ENCODE assay signal across 8 cellular contexts in the genomic region with DNA sequence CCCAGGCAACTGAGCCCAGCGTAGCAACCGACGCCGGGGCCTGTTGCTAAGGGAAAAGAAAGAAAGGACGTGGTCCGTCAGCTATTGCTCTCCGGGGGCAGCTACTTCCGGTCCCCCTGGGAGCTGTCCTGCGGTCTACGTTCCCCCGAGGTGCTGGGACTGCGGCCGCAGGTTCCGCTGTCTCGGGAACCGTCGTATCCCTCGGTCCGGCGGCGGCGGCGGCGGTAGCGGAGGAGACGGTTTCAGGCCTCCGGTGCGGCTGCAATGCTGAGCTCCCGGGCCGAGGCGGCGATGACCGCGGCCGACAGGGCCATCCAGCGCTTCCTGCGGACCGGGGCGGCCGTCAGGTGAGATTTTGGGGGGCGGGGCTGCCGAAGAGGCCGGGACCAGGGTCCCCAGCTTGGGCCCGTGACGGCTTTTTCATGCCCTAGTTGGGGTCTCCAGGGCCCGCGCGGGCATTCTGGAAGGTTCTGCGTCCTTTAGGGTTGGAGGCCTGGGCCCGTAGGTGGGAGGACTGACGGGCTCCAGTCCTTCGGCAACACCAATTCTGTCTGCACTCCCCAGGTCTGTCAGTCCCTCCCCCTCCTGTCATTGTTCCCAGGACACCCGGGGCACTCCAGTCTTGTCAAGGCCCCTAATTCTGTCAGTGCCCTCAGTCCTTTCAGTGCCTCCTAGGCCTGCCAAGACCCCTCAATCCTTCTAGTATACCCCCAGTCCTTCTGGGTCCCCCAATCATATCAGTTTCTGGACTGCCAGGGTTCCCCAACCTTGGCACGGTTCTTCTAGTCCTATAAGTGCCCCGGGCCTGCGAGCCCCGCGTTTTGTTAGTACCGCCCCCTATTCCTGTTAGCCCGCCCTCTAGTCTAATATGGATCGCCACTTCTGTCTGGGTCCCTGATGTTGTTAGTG. TPM values are rescaled to one million over a fixed set of nuclear protein-coding genes. Genes with fewer than 3 reads are reported as not detected.
A peak's percentile ranks its signal among the peaks of the same experiment; 100 is the strongest.
DNase-seq lines count a peak whose midpoint lies in the region; ATAC-seq and TF ChIP-seq lines count a peak whose summit lies in the region.

A gene with protein sequence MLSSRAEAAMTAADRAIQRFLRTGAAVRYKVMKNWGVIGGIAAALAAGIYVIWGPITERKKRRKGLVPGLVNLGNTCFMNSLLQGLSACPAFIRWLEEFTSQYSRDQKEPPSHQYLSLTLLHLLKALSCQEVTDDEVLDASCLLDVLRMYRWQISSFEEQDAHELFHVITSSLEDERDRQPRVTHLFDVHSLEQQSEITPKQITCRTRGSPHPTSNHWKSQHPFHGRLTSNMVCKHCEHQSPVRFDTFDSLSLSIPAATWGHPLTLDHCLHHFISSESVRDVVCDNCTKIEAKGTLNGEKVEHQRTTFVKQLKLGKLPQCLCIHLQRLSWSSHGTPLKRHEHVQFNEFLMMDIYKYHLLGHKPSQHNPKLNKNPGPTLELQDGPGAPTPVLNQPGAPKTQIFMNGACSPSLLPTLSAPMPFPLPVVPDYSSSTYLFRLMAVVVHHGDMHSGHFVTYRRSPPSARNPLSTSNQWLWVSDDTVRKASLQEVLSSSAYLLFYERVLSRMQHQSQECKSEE (plus strand): TSS at position 162 of the 909 bp plus-strand sequence. CDS start 103 bp downstream, at position 265.

- H4K20me1 ChIP-seq in IMR-90 (ENCODE audit: insufficient read depth, low read length) (no peaks in the 10 kb centered on the region), PC-3 (ENCODE audit: low read length) (no peaks in the 10 kb centered on the region)

- peak within 1 kb of the TSS; percentile 92 for H3K14ac ChIP-seq in IMR-90 (replicated peaks; ENCODE audit: low read depth, low read length)

- H4K5ac ChIP-seq in IMR-90 (ENCODE audit: low read depth, low read length): peak within 1 kb of the TSS; percentile 87

- peaks cover 5% of the 10 kb centered on the region for H3K9me1 ChIP-seq in IMR-90 (ENCODE audit: insufficient read depth, low read length)

- H2AK9ac ChIP-seq in IMR-90 (replicated peaks; ENCODE audit: low read depth, low read length, poor library complexity): peak within 1 kb of the TSS; percentile 70

- H2BK15ac ChIP-seq in IMR-90 (ENCODE audit: low read depth, low read length): no peak within 1 kb of the TSS

- peak within 1 kb of the TSS; percentile 45; the same call in 1 of the 2 replicates for H3K23ac ChIP-seq in IMR-90 (ENCODE audit: low read depth, low read length)

- peaks cover 11 to 15% of the 10 kb centered on the region in 2 experiments; a peak in 3 of 4 replicates for H3K79me1 ChIP-seq in IMR-90 (ENCODE audit: low read depth in 1 of 2, low read length in 2 of 2)

- H3K27ac ChIP-seq in IMR-90 (ENCODE audit: insufficient read depth, low read length) (peak within 1 kb of the TSS; percentile 47), PC-3 (ENCODE audit: low read length) (no peak within 1 kb of the TSS), esophagus squamous epithelium (peak within 1 kb of the TSS; percentile 85 to 93 (median 90))

- no peaks in the 10 kb centered on the region for H3K9me2 ChIP-seq in PC-3 (replicated peaks; ENCODE audit: low read length)

- no peak for TF ChIP-seq CTCF in IMR-90 (conservative IDR thresholded peaks at IDR 0.05; ENCODE audit: low read depth, low read length)
- no peak for TF ChIP-seq CTCF in PC-3 (conservative IDR thresholded peaks at IDR 0.05; ENCODE audit: low read depth, low read length)
- TF ChIP-seq CTCF in esophagus squamous epithelium (IDR thresholded peaks at IDR 0.05): peak in 1 of 6 experiments; percentile 48

- H3K9me3 ChIP-seq in IMR-90 (ENCODE audit: control insufficient read depth, insufficient read depth, low read length): no peaks in the 10 kb centered on the region
- H3K9me3 ChIP-seq in PC-3 (ENCODE audit: low read length): no peaks in the 10 kb centered on the region
- no peaks in the 10 kb centered on the region for H3K9me3 ChIP-seq in esophagus squamous epithelium

- H3K4me2 ChIP-seq in IMR-90 (ENCODE audit: low read depth, low read length): peak within 1 kb of the TSS; percentile 87
- peak within 1 kb of the TSS; percentile 91 for H3K4me2 ChIP-seq in PC-3 (ENCODE audit: low read length)

- H4K8ac ChIP-seq in IMR-90 (ENCODE audit: low read depth in 2 of 2, low read length in 2 of 2): peak within 1 kb of the TSS; percentile 97 to 99

- intact Hi-C loops in IMR-90 (cut with micrococcal nuclease) (loop anchor here (2.0 kb wide), 1 partner anchor 32 kb away; a partner anchor contains a TSS), PC-3 (cut with micrococcal nuclease) (loop anchor here (2.0 kb wide), 1 partner anchor 40 kb away; a partner anchor contains a TSS), esophagus squamous epithelium (cut with DNase I) (no loop called here)

- no peaks in the 10 kb centered on the region for H3K27me3 ChIP-seq in IMR-90 (ENCODE audit: control insufficient read depth, insufficient read depth, low read length)
- H3K27me3 ChIP-seq in PC-3 (ENCODE audit: low read length): no peaks in the 10 kb centered on the region
- H3K27me3 ChIP-seq in esophagus squamous epithelium: no peaks in the 10 kb centered on the region

- H3K18ac ChIP-seq in IMR-90 (ENCODE audit: low read depth, low read length): 0 out of 2 replicates have a peak within 1 kb of the TSS, but pooled peaks have one; percentile 7

- WGBS in IMR-90 (ENCODE audit: extremely low coverage in 2 of 2, insufficient read length in 1 of 2), 2 experiments: 2% methylated on average over 21 of the region's 61 CpGs; no CpG with 5 or more reads in 1 of the 2 experiments
- 0 to 3% methylated on average over 11 to 26 of the region's 61 CpGs for WGBS in esophagus squamous epithelium, 2 donors

- H2BK5ac ChIP-seq in IMR-90 (ENCODE audit: low read depth, low read length, poor library complexity, severe bottlenecking): peak within 1 kb of the TSS; percentile 42

- BruUV-seq in IMR-90 (replicated peaks; lab: Mats Ljungman, UMichigan): no TSS peak
- TSS peak; percentile 44 for BruUV-seq in PC-3 (replicated peaks; lab: Mats Ljungman, UMichigan)

- ATAC-seq in GM21529 (IDR thresholded peaks at IDR 0.05; ENCODE audit: unreplicated experiment) (peak; percentile 64), IMR-90 (ENCODE audit: low read depth) (peak; percentile 97), PC-3 (peak; percentile 91)

- no peak within 1 kb of the TSS for H2AK5ac ChIP-seq in IMR-90 (ENCODE audit: low read depth, low read length)

- CTCF ChIA-PET in IMR-90 (lab: Yijun Ruan, JAX): interaction anchor here (0.7 kb wide), 1 partner anchor 153 kb away, joined by 3 read pairs; no protein-coding TSS in a partner anchor
- CTCF ChIA-PET in PC-3 (lab: Charles Lee): interaction anchor here (1.0 kb wide), 1 partner anchor 40 kb away, joined by 3 read pairs; no protein-coding TSS in a partner anchor

- DNase-seq in DMS153 treated with DMSO at 0.1 percent for 48 hours (lab: John Stamatoyannopoulos, UW; ENCODE audit: unreplicated experiment): peak; percentile 66
- peak; percentile 85 for DNase-seq in IMR-90
- DNase-seq in PC-3: peak; percentile 86
- DNase-seq in activated T-cell treated with anti-CD3 and anti-CD28 coated beads, Interleukin-2, amount 50 U/mL, for 48 hours: peak; percentile 88 to 91
- no peak for DNase-seq in esophagus squamous epithelium (lab: John Stamatoyannopoulos, UW)
- DNase-seq in myocyte (ENCODE audit: low read depth): peak; percentile 86
- DNase-seq in stimulated activated CD8-positive, alpha-beta memory T cell treated with anti-CD3 and anti-CD28 coated beads, Interleukin-7, amount 100 ng/mL, for 24 hours (ENCODE audit: low read depth): peak; percentile 64

- 0 out of 2 replicates have a peak within 1 kb of the TSS, but pooled peaks have one; percentile 4 for H3K56ac ChIP-seq in IMR-90 (ENCODE audit: extremely low read depth, insufficient read depth, low read length)

- no peak within 1 kb of the TSS for H2BK20ac ChIP-seq in IMR-90 (ENCODE audit: low read depth, low read length)

- no peak for TF ChIP-seq POLR2A in IMR-90 (IDR thresholded peaks at IDR 0.05; ENCODE audit: low read depth, low read length)
- TF ChIP-seq POLR2A in esophagus squamous epithelium (IDR thresholded peaks at IDR 0.05): peak in 2 of 4 donors; percentile 20 to 40

- H2AFZ ChIP-seq in IMR-90 (replicated peaks; ENCODE audit: low read length, poor library complexity): peak within 1 kb of the TSS; percentile 100
- H2AFZ ChIP-seq in PC-3 (ENCODE audit: low read length): peak within 1 kb of the TSS; percentile 99

- H3K4me3 ChIP-seq in IMR-90 (ENCODE audit: insufficient read depth, low read depth, low read length) (peak within 1 kb of the TSS; percentile 63), PC-3 (ENCODE audit: low read length) (peak within 1 kb of the TSS; percentile 96), esophagus squamous epithelium (peak within 1 kb of the TSS; percentile 80 to 99 (median 86))

- dilution Hi-C loops in IMR-90 (cut with HindIII; ENCODE audit: low sequenced_read_pairs, unreplicated experiment): no loop called here

- H3F3A ChIP-seq in PC-3 (ENCODE audit: low read length, unreplicated experiment): no peaks in the 10 kb centered on the region

- in situ Hi-C loops in IMR-90 (cut with MboI; ENCODE audit: low sequenced_read_pairs): no loop called here

- POLR2A ChIA-PET in IMR-90 (lab: Charles Lee; ENCODE audit: unreplicated experiment) (no interaction called here), PC-3 (lab: Charles Lee; ENCODE audit: unreplicated experiment) (interaction anchor here (0.6 kb wide), 1 partner anchor 711 kb away, joined by 3 read pairs; no protein-coding TSS in a partner anchor)

- H3K9ac ChIP-seq in IMR-90 (ENCODE audit: low read depth, low read length) (peak within 1 kb of the TSS; percentile 82), PC-3 (ENCODE audit: low read length) (peak within 1 kb of the TSS; percentile 87)

- peak within 1 kb of the TSS; percentile 57 for H4K91ac ChIP-seq in IMR-90 (ENCODE audit: insufficient read depth, low read depth, low read length)

- H3K4me1 ChIP-seq in IMR-90 (ENCODE audit: control insufficient read depth, insufficient read depth, low read length) (0 out of 2 replicates have a peak, but pooled peaks cover 4% of the 10 kb centered on the region), PC-3 (ENCODE audit: insufficient read depth, low read length) (peaks cover 16% of the 10 kb centered on the region), esophagus squamous epithelium (peaks cover 5 to 21% (median 10%) of the 10 kb centered on the region in 3 donors)

- H3K79me2 ChIP-seq in PC-3 (ENCODE audit: low read length): peaks cover 13% of the 10 kb centered on the region; the same call in 1 of the 2 replicates

- no peaks in the 10 kb centered on the region for H3K36me3 ChIP-seq in IMR-90 (ENCODE audit: control insufficient read depth, insufficient read depth, low read length)
- H3K36me3 ChIP-seq in PC-3 (ENCODE audit: low read depth, low read length): 0 out of 2 replicates have a peak, but pooled peaks cover under 1% of the 10 kb centered on the region
- H3K36me3 ChIP-seq in esophagus squamous epithelium: peaks cover 0 to 11% (median 0%) of the 10 kb centered on the region in 3 donors

- no peak for TF ChIP-seq RAD21 in IMR-90 (IDR thresholded peaks at IDR 0.05; ENCODE audit: low read length)

- H2BK120ac ChIP-seq in IMR-90 (ENCODE audit: low read depth, low read length): no peak within 1 kb of the TSS

- peak within 1 kb of the TSS; percentile 80 for H3K4ac ChIP-seq in IMR-90 (ENCODE audit: low read depth, low read length)

RNA-seq across cellular contexts. Expression of the gene that starts here (rescaled TPM):
- total RNA-seq in IMR-90 (2012; rRNA removed) (8.9 and 10.4 TPM in 2 replicates), PC-3 (2014; rRNA removed) (8.5 and 13.6 TPM in 2 replicates), esophagus squamous epithelium (10 to 100 TPM in 1 of 4 donors, 1 to 10 TPM in 3; 6.3 to 13.0 (median 8.7) TPM), myocyte (14.0 and 16.2 TPM in 2 replicates)
- 9.9 and 11.2 TPM in 2 replicates for polyA plus RNA-seq in IMR-90 (2012; rRNA removed)
- polyA plus RNA-seq in IMR-90 (2012; cell fraction: cytosol; rRNA removed): 7.6 and 10.4 TPM in 2 replicates
- polyA plus RNA-seq in IMR-90 (2012; cell fraction: nucleus; rRNA removed; ENCODE audit: low replicate concordance): 23.8 and 26.5 TPM in 2 replicates
- 8.6 TPM for polyA plus RNA-seq in myocyte (2012)
